ENCODE assay signal across 8 cellular contexts in genomic region chr12:77724367-77724957, GRCh38.
DNase-seq lines count a peak whose midpoint lies in the region; ATAC-seq and TF ChIP-seq lines count a peak whose summit lies in the region.

No MANE protein-coding gene starts in this region.

- no peaks in the 10 kb centered on the region for H3K9me3 ChIP-seq in lower lobe of right lung

- no peak overlapping the region for H3K27ac ChIP-seq in lower lobe of right lung

- peak; percentile 68 for TF ChIP-seq CTCF in cardiac fibroblast (IDR thresholded peaks at IDR 0.05; ENCODE audit: low read depth, low read length)
- peak; percentile 41 for TF ChIP-seq CTCF in lower lobe of right lung (IDR thresholded peaks at IDR 0.05)

- H3K4me1 ChIP-seq in lower lobe of right lung = no peaks in the 10 kb centered on the region

- intact Hi-C loops in lower lobe of right lung (cut with DNase I) = loop anchor here (10.0 kb wide), 1 partner anchor 200 kb away; no protein-coding TSS in a partner anchor

- no peaks in the 10 kb centered on the region for H3K27me3 ChIP-seq in lower lobe of right lung (ENCODE audit: low read depth)

- H3K4me3 ChIP-seq in cardiac fibroblast (replicated peaks in 1 of 2; ENCODE audit: low read depth in 2 of 2, low read length in 2 of 2) (no peak overlapping the region), lower lobe of right lung (no peak overlapping the region)

- DNase-seq in GM03348 (ENCODE audit: low spot score) (peak; percentile 38), NCI-H446 (lab: John Stamatoyannopoulos, UW) (peak; percentile 46 to 71), cardiac fibroblast (ENCODE audit: low read depth in 2 of 2) (peak; percentile 72 to 73), lower lobe of right lung (no peak), T-helper 9 cell (no peak)
- DNase-seq in activated naive CD4-positive, alpha-beta T cell treated with anti-CD3 and anti-CD28 coated beads, Interleukin-2, amount 50 U/mL, for 16 hours = no peak

- ATAC-seq in HG02938 (IDR thresholded peaks at IDR 0.05; ENCODE audit: unreplicated experiment) (peak; percentile 65), lower lobe of right lung (no peak), GM21447 (IDR thresholded peaks at IDR 0.05; ENCODE audit: unreplicated experiment) (no peak)

- H3K36me3 ChIP-seq in lower lobe of right lung = no peaks in the 10 kb centered on the region

Comparison
In these comparisons a context has a peak if more than half of its experiments do, and no peak if none do; other contexts are left out.
1. DNase-seq: peak in GM03348 (single experiment), NCI-H446 (2 of 2) and cardiac fibroblast (2 of 2); none in lower lobe of right lung (single experiment), T-helper 9 cell (single experiment) and activated naive CD4-positive, alpha-beta T cell treated with anti-CD3 and anti-CD28 coated beads, Interleukin-2, amount 50 U/mL, for 16 hours (single experiment).